In the genomic region with DNA sequence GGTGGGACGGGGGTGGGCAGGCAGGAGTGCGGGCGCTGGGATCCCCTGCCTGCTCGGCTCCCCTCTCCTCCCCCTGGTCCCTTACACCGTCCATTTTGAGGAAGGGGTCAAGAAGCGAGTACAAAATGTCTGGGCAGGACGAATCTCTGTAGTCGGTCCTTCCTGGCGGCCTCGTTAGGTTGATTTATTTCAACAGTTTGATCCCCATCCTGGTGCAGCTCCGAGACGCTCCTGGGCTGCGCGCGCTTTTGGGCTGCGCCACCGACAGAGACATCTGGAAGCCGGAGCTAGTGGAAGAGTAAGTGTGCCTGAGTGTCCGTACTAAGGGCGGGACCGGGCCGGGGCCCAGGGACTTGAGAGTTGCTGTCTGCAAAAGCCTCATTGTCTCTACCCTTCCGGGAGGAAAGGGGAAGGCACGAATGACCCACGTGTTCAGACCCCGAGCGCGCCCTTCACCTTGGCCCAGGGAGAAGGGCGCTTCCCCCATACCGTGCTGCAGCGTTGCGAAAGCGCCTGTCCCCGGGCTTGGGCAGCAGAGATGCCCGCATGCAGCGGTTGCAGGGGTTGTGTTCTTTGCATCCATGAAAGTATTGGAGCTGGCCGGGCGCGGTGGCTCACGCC, we compare ENCODE assay signal across 8 cellular contexts. TPM values are rescaled to one million over a fixed set of nuclear protein-coding genes. Genes with fewer than 3 reads are reported as not detected.
DNase-seq lines count a peak whose midpoint lies in the region; ATAC-seq and TF ChIP-seq lines count a peak whose summit lies in the region.

No MANE protein-coding gene starts in this region.

- H3K4me1 Mint-ChIP-seq in activated naive CD8-positive, alpha-beta T cell (ENCODE audit: low read depth) = peaks cover 9% of the 10 kb centered on the region
- peaks cover 9% of the 10 kb centered on the region for H3K4me1 Mint-ChIP-seq in progenitor cell of endocrine pancreas (ENCODE audit: low read depth)

- H3K27ac Mint-ChIP-seq in activated naive CD8-positive, alpha-beta T cell = peak overlapping the region; percentile 64
- peak overlapping the region; percentile 98 for H3K27ac Mint-ChIP-seq in progenitor cell of endocrine pancreas

- peaks cover 5% of the 10 kb centered on the region for H3K27me3 Mint-ChIP-seq in activated naive CD8-positive, alpha-beta T cell
- no peaks in the 10 kb centered on the region for H3K27me3 Mint-ChIP-seq in progenitor cell of endocrine pancreas

- H3K9me3 Mint-ChIP-seq in activated naive CD8-positive, alpha-beta T cell (ENCODE audit: low read depth) = no peaks in the 10 kb centered on the region
- H3K9me3 Mint-ChIP-seq in progenitor cell of endocrine pancreas (ENCODE audit: low read depth) = peaks cover 5% of the 10 kb centered on the region

- H3K4me3 Mint-ChIP-seq in activated naive CD8-positive, alpha-beta T cell = peak overlapping the region; percentile 87
- peak overlapping the region; percentile 92 for H3K4me3 Mint-ChIP-seq in progenitor cell of endocrine pancreas (ENCODE audit: low read depth)

- intact Hi-C loops in left ventricle myocardium superior (cut with micrococcal nuclease) = no loop called here

- peak; percentile 37 for DNase-seq in activated CD4-positive, alpha-beta T cell treated with anti-CD3 and anti-CD28 coated beads for 48 hours
- DNase-seq in activated CD4-positive, alpha-beta T cell treated with anti-CD3 and anti-CD28 coated beads, Interleukin-2, amount 50 U/mL, for 1 hour = no peak
- DNase-seq in NCI-H2171 (lab: John Stamatoyannopoulos, UW) = peak; percentile 38
- DNase-seq in left ventricle myocardium superior = peak; percentile 61
- DNase-seq in progenitor cell of endocrine pancreas (ENCODE audit: low spot score, unreplicated experiment) = peak; percentile 29

- ATAC-seq in left ventricle myocardium superior = peak; percentile 75
- no peak for ATAC-seq in GM18873 (IDR thresholded peaks at IDR 0.05; ENCODE audit: low FRiP score, unreplicated experiment)
- no peak for ATAC-seq in GM19395 (IDR thresholded peaks at IDR 0.05; ENCODE audit: unreplicated experiment)

- H3K36me3 Mint-ChIP-seq in activated naive CD8-positive, alpha-beta T cell = peaks cover 2% of the 10 kb centered on the region
- peaks cover 5% of the 10 kb centered on the region for H3K36me3 Mint-ChIP-seq in progenitor cell of endocrine pancreas (ENCODE audit: insufficient read depth)

- TF ChIP-seq CTCF in progenitor cell of endocrine pancreas (IDR thresholded peaks at IDR 0.05; ENCODE audit: unreplicated experiment) = no peak

RNA-seq across cellular contexts. Expression of a gene that starts 1.8 kb away (rescaled TPM):
- total RNA-seq in left ventricle myocardium superior (0.10 TPM), progenitor cell of endocrine pancreas (7.4 and 7.9 TPM in 2 replicates)

RNA-seq across cellular contexts. Expression of a gene that starts 15.9 kb away (rescaled TPM):
- total RNA-seq in left ventricle myocardium superior (31.2 TPM), progenitor cell of endocrine pancreas (60.9 and 64.6 TPM in 2 replicates)

RNA-seq across cellular contexts. Expression of a gene that starts 53.7 kb away (rescaled TPM):
- total RNA-seq in left ventricle myocardium superior (33.8 TPM), progenitor cell of endocrine pancreas (2.9 and 3.8 TPM in 2 replicates)
